Comparison of ENCODE assay signal across 27 cellular contexts in genomic region chr17:69348441-69348840, GRCh38. TPM values are rescaled to one million over a fixed set of nuclear protein-coding genes. Genes with fewer than 3 reads are reported as not detected.
DNase-seq lines count a peak whose midpoint lies in the region; ATAC-seq and TF ChIP-seq lines count a peak whose summit lies in the region.
"Had no signal": no experiment of that assay in that cellular context is flagged by ENCODE, and none has a peak within 500 bp of the region (broad histone marks: within the 10 kb centered on the region; RNA-seq: fewer than 3 reads in every experiment).

No MANE protein-coding gene starts in this region.

- H3F3A ChIP-seq in GM23338 (replicated peaks; ENCODE audit: low read depth): no peaks in the 10 kb centered on the region
- H3F3A ChIP-seq in PC-9 (ENCODE audit: insufficient read depth, low read depth): no peaks in the 10 kb centered on the region

- H3K36me3 ChIP-seq in GM23338 (ENCODE audit: insufficient read depth) (no peaks in the 10 kb centered on the region), PC-9 (ENCODE audit: low read depth) (no peaks in the 10 kb centered on the region)
- H3K36me3 ChIP-seq: Peyer's patch had no signal

- no peaks in the 10 kb centered on the region for H3K9me3 ChIP-seq in PC-9 (ENCODE audit: insufficient read depth, low read depth)
- H3K9me3 ChIP-seq: Peyer's patch, SK-N-SH had no signal

- DNase-seq in Caki2 (ENCODE audit: low read depth) (peak; percentile 23), GM23338 (ENCODE audit: low spot score) (no peak), PC-9 (peak; percentile 3 to 55), progenitor cell of endocrine pancreas (ENCODE audit: low spot score, unreplicated experiment) (no peak), NCI-H1092 treated with DMSO at 0.1 percent for 48 hours (lab: John Stamatoyannopoulos, UW) (no peak), sciatic nerve (ENCODE audit: low spot score) (no peak)
- DNase-seq: C1 segment of cervical spinal cord; CD4-positive, alpha-beta memory T cell; COR-L47; DMS 273 treated with DMSO at 0.1 percent for 48 hours; EL; GF-D8; H7; NCI-H1092; NCI-H1436; NCI-H1930; NCI-H2107; NCI-H446 treated with DMSO at 0.1 percent for 48 hours; NCI-H526; NCI-H82; Peyer's patch; SIG-M5; SK-N-SH; SW 1271 had no signal

- no peak overlapping the region for H3K4me3 Mint-ChIP-seq in GM23338
- H3K4me3 Mint-ChIP-seq in progenitor cell of endocrine pancreas (ENCODE audit: low read depth): no peak overlapping the region
- H3K4me3 Mint-ChIP-seq: CD4-positive, alpha-beta memory T cell; IgD-negative memory B cell; T-helper 1 cell treated with Interleukin-12 subunit alpha and Interleukin-12 subunit beta and Interleukin-4 antibody, amounts not matched to agents 30 μg/mL and 1 μg/mL, for 36 hours had no signal

- intact Hi-C loops in PC-9 (cut with micrococcal nuclease; ENCODE audit: unreplicated experiment): loop anchor here (10.0 kb wide), 1 partner anchor 64 kb away; no protein-coding TSS in a partner anchor
- intact Hi-C loops in sciatic nerve (cut with DNase I): no loop called here

- CTCF ChIA-PET in PC-9 (lab: Charles Lee): no interaction called here

- H3K27ac ChIP-seq in GM23338 (ENCODE audit: low read depth) (no peak overlapping the region), PC-9 (no peak overlapping the region)
- H3K27ac ChIP-seq: Peyer's patch had no signal

- H3K27me3 ChIP-seq in GM23338 (ENCODE audit: insufficient read depth) (no peaks in the 10 kb centered on the region), PC-9 (ENCODE audit: insufficient read depth, low read depth) (no peaks in the 10 kb centered on the region)
- H3K27me3 ChIP-seq: Peyer's patch had no signal

- ATAC-seq in GM23338: no peak
- ATAC-seq in GM21737 (IDR thresholded peaks at IDR 0.05; ENCODE audit: unreplicated experiment): no peak
- no peak for ATAC-seq in sciatic nerve

- H3K4me1 ChIP-seq in GM23338 (ENCODE audit: insufficient read depth) (peaks cover 1% of the 10 kb centered on the region; the same call in 1 of the 2 replicates), PC-9 (replicated peaks; ENCODE audit: insufficient read depth) (peaks cover 22% of the 10 kb centered on the region)
- H3K4me1 ChIP-seq: Peyer's patch had no signal

- H3K27ac Mint-ChIP-seq in GM23338: no peak overlapping the region
- peak overlapping the region; percentile 17 for H3K27ac Mint-ChIP-seq in progenitor cell of endocrine pancreas
- H3K27ac Mint-ChIP-seq: IgD-negative memory B cell; T-helper 1 cell treated with Interleukin-12 subunit alpha and Interleukin-12 subunit beta and Interleukin-4 antibody, amounts not matched to agents 30 μg/mL and 1 μg/mL, for 36 hours had no signal

- no peaks in the 10 kb centered on the region for H4K20me1 ChIP-seq in GM23338 (replicated peaks; ENCODE audit: insufficient read depth)
- H4K20me1 ChIP-seq in PC-9 (ENCODE audit: insufficient read depth): no peaks in the 10 kb centered on the region

- H3K27me3 Mint-ChIP-seq in GM23338 (ENCODE audit: insufficient read depth, low read depth, poor library complexity): no peaks in the 10 kb centered on the region
- no peaks in the 10 kb centered on the region for H3K27me3 Mint-ChIP-seq in progenitor cell of endocrine pancreas

- H3K4me3 ChIP-seq in GM23338 (no peak overlapping the region), PC-9 (no peak overlapping the region)
- H3K4me3 ChIP-seq: Peyer's patch had no signal

- H3K9me3 Mint-ChIP-seq in GM23338 (no peaks in the 10 kb centered on the region), progenitor cell of endocrine pancreas (ENCODE audit: low read depth) (no peaks in the 10 kb centered on the region)
- H3K9me3 Mint-ChIP-seq: IgD-negative memory B cell; T-helper 1 cell treated with Interleukin-12 subunit alpha and Interleukin-12 subunit beta and Interleukin-4 antibody, amounts not matched to agents 30 μg/mL and 1 μg/mL, for 36 hours had no signal

- H3K4me1 Mint-ChIP-seq in GM23338 (peaks cover 8% of the 10 kb centered on the region; the same call in 2 of the 3 replicates), progenitor cell of endocrine pancreas (ENCODE audit: low read depth) (peaks cover 2% of the 10 kb centered on the region)
- H3K4me1 Mint-ChIP-seq: CD4-positive, alpha-beta memory T cell; IgD-negative memory B cell had no signal

- no TSS peak for BruUV-seq in PC-9 (replicated peaks; lab: Mats Ljungman, UMichigan)

- in situ Hi-C loops in Caki2 (cut with HindIII; ENCODE audit: low pct_unique_long_range_greater_than_20kb, low sequenced_read_pairs): no loop called here

- H3K9me2 ChIP-seq in GM23338 (ENCODE audit: insufficient read depth) (no peaks in the 10 kb centered on the region), PC-9 (ENCODE audit: insufficient read depth) (no peaks in the 10 kb centered on the region)
- H3K9me2 ChIP-seq: SK-N-SH had no signal

- H3K4me2 ChIP-seq in GM23338 (no peak overlapping the region), PC-9 (no peak overlapping the region)
- H3K4me2 ChIP-seq: SK-N-SH had no signal

- TF ChIP-seq CTCF in GM23338 (conservative IDR thresholded peaks at IDR 0.05; ENCODE audit: low read depth in 2 of 2): no peak
- no peak for TF ChIP-seq CTCF in PC-9 (conservative IDR thresholded peaks at IDR 0.05)
- no peak for TF ChIP-seq CTCF in progenitor cell of endocrine pancreas (IDR thresholded peaks at IDR 0.05; ENCODE audit: unreplicated experiment)

- 0 out of 2 replicates have a peak overlapping the region, but pooled peaks have one; percentile 38 for H2AFZ ChIP-seq in GM23338
- no peak overlapping the region for H2AFZ ChIP-seq in PC-9

- H3K79me2 ChIP-seq in GM23338 (replicated peaks; ENCODE audit: insufficient read depth): no peaks in the 10 kb centered on the region
- H3K79me2 ChIP-seq in PC-9 (ENCODE audit: low read depth): no peaks in the 10 kb centered on the region

- no peaks in the 10 kb centered on the region for H3K36me3 Mint-ChIP-seq in GM23338 (ENCODE audit: low read depth)
- no peaks in the 10 kb centered on the region for H3K36me3 Mint-ChIP-seq in progenitor cell of endocrine pancreas (ENCODE audit: insufficient read depth)
- H3K36me3 Mint-ChIP-seq: CD4-positive, alpha-beta memory T cell; IgD-negative memory B cell had no signal

- POLR2A ChIA-PET in PC-9 (lab: Charles Lee; ENCODE audit: unreplicated experiment): no interaction called here

TF ChIP-seq in GM23338, 12 proteins besides CTCF, POLR2A, EP300 and RAD21:
- no peak for TF ChIP-seq NANOG (IDR thresholded peaks at IDR 0.05; ENCODE audit: borderline replicate concordance)
- no peak for TF ChIP-seq CREB1 (CRISPR knock-in tag; IDR thresholded peaks at IDR 0.05; ENCODE audit: low read depth)

RNA-seq across cellular contexts. Expression of gene ABCA5, which starts 21.5 kb away (rescaled TPM):
- 2.5 and 3.9 TPM in 2 replicates for total RNA-seq in Caki2 (2014; rRNA removed; shearing (Covaris generic); ENCODE audit: low replicate concordance)
- total RNA-seq in GM23338 (2014; rRNA removed; shearing (Covaris generic)): 3.1 and 12.2 TPM in 2 replicates
- 2.6 and 3.4 TPM in 2 replicates for polyA plus RNA-seq in GM23338 (2016; fragmentation: Nextera tagmentation; extraction: Ambion mirVana)
- total RNA-seq in PC-9 (2021) (2.9 and 3.8 TPM in 2 replicates), progenitor cell of endocrine pancreas (10.9 and 12.7 TPM in 2 replicates), sciatic nerve (39.4 TPM)

Comparison
In these comparisons a context has a peak if more than half of its experiments do, and no peak if none do; other contexts are left out.
1. DNase-seq: peak in Caki2 (single experiment) and PC-9 (2 of 2); none in GM23338 (single experiment), progenitor cell of endocrine pancreas (single experiment), NCI-H1092 treated with DMSO at 0.1 percent for 48 hours (single experiment) and sciatic nerve (single experiment).